Comparison of ENCODE assay signal across 2 cellular contexts in the genomic region with DNA sequence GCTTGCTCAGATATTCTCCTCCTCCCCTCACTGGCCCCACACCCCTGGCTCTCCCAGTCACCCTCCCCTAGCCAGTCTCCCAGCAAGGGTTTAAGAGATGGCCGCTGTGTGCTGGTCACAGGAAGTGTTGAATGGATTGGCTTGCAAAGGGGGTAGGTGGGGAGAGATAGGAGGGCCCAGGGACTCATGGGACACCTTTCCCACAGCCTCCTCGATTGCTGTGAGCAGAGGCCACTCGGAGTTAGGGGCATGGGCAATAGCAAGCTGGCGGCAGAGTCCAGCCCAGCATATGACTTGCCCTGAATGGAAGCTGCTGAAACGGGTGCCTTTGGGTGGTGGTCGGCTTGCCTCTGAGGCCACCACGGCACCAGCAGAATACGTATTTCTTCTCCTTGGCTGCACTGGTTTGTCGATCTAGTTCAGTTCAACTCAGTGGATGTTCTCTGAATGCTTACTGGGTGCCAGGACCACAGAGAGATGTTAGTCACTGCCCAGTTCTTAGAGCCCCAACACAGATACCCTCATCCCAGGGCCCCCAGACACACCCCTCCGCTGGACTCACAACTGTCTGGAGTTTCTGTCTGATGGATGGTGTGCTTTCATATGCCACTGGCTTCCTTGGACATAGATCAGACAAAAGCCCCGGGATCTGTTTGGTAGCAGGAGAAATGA.
TF ChIP-seq lines count a peak whose summit lies in the region.

No MANE protein-coding gene starts in this region.

TF ChIP-seq in HepG2, 621 proteins besides CTCF, POLR2A, EP300 and RAD21 (continues in another document):
- TF ChIP-seq ZNF496 (CRISPR knock-in tag; IDR thresholded peaks at IDR 0.05; ENCODE audit: insufficient replicate concordance) (no peak), CENPT (CRISPR knock-in tag; IDR thresholded peaks at IDR 0.05; ENCODE audit: low read depth) (no peak), ZNF768 (CRISPR knock-in tag; IDR thresholded peaks at IDR 0.05) (no peak), JDP2 (CRISPR knock-in tag; IDR thresholded peaks at IDR 0.05; ENCODE audit: borderline replicate concordance) (no peak), ZNF670 (CRISPR knock-in tag; IDR thresholded peaks at IDR 0.05; ENCODE audit: borderline replicate concordance) (no peak), ZNF615 (CRISPR knock-in tag; IDR thresholded peaks at IDR 0.05; ENCODE audit: borderline replicate concordance) (no peak), KDM2A (CRISPR knock-in tag; IDR thresholded peaks at IDR 0.05; ENCODE audit: borderline replicate concordance, low read depth) (no peak), ARNT2 (CRISPR knock-in tag; IDR thresholded peaks at IDR 0.05; ENCODE audit: low read depth) (0 out of 2 replicates have a peak, but pooled peaks have one; percentile 43)
- TF ChIP-seq, protein P1, sequence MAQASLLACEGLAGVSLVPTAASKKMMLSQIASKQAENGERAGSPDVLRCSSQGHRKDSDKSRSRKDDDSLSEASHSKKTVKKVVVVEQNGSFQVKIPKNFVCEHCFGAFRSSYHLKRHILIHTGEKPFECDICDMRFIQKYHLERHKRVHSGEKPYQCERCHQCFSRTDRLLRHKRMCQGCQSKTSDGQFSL (CRISPR knock-in tag; IDR thresholded peaks at IDR 0.05): no peak
- TF ChIP-seq, protein P2, sequence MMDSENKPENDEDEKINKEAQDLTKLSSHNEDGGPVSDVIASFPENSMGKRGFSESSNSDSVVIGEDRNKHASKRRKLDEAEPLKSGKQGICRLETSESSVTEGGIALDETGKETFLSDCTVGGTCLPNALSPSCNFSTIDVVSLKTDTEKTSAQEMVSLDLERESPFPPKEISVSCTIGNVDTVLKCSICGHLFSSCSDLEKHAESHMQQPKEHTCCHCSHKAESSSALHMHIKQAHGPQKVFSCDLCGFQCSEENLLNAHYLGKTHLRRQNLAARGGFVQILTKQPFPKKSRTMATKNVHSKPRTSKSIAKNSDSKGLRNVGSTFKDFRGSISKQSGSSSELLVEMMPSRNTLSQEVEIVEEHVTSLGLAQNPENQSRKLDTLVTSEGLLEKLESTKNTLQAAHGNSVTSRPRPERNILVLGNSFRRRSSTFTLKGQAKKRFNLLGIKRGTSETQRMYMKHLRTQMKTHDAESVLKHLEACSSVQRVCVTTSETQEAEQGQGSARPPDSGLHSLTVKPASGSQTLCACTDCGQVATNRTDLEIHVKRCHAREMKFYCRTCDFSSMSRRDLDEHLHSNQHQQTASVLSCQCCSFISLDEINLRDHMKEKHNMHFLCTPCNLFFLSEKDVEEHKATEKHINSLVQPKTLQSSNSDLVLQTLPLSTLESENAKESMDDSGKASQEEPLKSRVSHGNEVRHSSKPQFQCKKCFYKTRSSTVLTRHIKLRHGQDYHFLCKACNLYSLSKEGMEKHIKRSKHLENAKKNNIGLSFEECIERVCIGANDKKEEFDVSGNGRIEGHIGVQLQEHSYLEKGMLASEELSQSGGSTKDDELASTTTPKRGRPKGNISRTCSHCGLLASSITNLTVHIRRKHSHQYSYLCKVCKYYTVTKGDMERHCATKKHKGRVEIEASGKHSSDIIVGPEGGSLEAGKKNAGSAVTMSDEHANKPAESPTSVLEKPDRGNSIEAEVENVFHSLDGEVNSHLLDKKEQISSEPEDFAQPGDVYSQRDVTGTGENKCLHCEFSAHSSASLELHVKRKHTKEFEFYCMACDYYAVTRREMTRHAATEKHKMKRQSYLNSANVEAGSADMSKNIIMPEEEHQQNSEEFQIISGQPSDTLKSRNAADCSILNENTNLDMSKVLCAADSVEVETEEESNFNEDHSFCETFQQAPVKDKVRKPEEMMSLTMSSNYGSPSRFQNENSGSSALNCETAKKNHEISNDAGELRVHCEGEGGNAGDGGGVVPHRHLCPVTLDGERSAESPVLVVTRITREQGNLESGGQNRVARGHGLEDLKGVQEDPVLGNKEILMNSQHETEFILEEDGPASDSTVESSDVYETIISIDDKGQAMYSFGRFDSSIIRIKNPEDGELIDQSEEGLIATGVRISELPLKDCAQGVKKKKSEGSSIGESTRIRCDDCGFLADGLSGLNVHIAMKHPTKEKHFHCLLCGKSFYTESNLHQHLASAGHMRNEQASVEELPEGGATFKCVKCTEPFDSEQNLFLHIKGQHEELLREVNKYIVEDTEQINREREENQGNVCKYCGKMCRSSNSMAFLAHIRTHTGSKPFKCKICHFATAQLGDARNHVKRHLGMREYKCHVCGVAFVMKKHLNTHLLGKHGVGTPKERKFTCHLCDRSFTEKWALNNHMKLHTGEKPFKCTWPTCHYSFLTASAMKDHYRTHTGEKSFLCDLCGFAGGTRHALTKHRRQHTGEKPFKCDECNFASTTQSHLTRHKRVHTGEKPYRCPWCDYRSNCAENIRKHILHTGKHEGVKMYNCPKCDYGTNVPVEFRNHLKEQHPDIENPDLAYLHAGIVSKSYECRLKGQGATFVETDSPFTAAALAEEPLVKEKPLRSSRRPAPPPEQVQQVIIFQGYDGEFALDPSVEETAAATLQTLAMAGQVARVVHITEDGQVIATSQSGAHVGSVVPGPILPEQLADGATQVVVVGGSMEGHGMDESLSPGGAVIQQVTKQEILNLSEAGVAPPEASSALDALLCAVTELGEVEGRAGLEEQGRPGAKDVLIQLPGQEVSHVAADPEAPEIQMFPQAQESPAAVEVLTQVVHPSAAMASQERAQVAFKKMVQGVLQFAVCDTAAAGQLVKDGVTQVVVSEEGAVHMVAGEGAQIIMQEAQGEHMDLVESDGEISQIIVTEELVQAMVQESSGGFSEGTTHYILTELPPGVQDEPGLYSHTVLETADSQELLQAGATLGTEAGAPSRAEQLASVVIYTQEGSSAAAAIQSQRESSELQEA (CRISPR knock-in tag; IDR thresholded peaks at IDR 0.05; ENCODE audit: not compliant biosample characterization): no peak
- TF ChIP-seq, protein P3, sequence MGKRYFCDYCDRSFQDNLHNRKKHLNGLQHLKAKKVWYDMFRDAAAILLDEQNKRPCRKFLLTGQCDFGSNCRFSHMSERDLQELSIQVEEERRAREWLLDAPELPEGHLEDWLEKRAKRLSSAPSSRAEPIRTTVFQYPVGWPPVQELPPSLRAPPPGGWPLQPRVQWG (CRISPR knock-in tag; IDR thresholded peaks at IDR 0.05; ENCODE audit: borderline replicate concordance, low read depth): no peak
- TF ChIP-seq, protein P4, sequence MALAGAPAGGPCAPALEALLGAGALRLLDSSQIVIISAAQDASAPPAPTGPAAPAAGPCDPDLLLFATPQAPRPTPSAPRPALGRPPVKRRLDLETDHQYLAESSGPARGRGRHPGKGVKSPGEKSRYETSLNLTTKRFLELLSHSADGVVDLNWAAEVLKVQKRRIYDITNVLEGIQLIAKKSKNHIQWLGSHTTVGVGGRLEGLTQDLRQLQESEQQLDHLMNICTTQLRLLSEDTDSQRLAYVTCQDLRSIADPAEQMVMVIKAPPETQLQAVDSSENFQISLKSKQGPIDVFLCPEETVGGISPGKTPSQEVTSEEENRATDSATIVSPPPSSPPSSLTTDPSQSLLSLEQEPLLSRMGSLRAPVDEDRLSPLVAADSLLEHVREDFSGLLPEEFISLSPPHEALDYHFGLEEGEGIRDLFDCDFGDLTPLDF (CRISPR knock-in tag; IDR thresholded peaks at IDR 0.05): no peak

TF ChIP-seq in SK-N-SH treated with all-trans-retinoic acid at 6 μM for 48 hours, 23 proteins besides CTCF, POLR2A, EP300 and RAD21:
- no peak for TF ChIP-seq TCF4 (CRISPR knock-in tag; IDR thresholded peaks at IDR 0.05; ENCODE audit: borderline replicate concordance)
- TF ChIP-seq BACH2 (CRISPR knock-in tag; IDR thresholded peaks at IDR 0.05; ENCODE audit: borderline replicate concordance): no peak
- no peak for TF ChIP-seq ZFP30 (CRISPR knock-in tag; IDR thresholded peaks at IDR 0.05)
- TF ChIP-seq PPARA (CRISPR knock-in tag; IDR thresholded peaks at IDR 0.05; ENCODE audit: borderline replicate concordance): no peak
- TF ChIP-seq OSR1 (CRISPR knock-in tag; IDR thresholded peaks at IDR 0.05): no peak
- no peak for TF ChIP-seq ZNF565 (CRISPR knock-in tag; conservative IDR thresholded peaks at IDR 0.05; ENCODE audit: low read depth)
- no peak for TF ChIP-seq ZNF8 (CRISPR knock-in tag; IDR thresholded peaks at IDR 0.05)
- TF ChIP-seq ZNF70 (CRISPR knock-in tag; IDR thresholded peaks at IDR 0.05): no peak
- TF ChIP-seq ARNTL (CRISPR knock-in tag; IDR thresholded peaks at IDR 0.05; ENCODE audit: borderline replicate concordance, low read depth): no peak
- no peak for TF ChIP-seq ZC3H10 (CRISPR knock-in tag; IDR thresholded peaks at IDR 0.05)
- TF ChIP-seq, protein P5, sequence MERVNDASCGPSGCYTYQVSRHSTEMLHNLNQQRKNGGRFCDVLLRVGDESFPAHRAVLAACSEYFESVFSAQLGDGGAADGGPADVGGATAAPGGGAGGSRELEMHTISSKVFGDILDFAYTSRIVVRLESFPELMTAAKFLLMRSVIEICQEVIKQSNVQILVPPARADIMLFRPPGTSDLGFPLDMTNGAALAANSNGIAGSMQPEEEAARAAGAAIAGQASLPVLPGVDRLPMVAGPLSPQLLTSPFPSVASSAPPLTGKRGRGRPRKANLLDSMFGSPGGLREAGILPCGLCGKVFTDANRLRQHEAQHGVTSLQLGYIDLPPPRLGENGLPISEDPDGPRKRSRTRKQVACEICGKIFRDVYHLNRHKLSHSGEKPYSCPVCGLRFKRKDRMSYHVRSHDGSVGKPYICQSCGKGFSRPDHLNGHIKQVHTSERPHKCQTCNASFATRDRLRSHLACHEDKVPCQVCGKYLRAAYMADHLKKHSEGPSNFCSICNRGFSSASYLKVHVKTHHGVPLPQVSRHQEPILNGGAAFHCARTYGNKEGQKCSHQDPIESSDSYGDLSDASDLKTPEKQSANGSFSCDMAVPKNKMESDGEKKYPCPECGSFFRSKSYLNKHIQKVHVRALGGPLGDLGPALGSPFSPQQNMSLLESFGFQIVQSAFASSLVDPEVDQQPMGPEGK (CRISPR knock-in tag; IDR thresholded peaks at IDR 0.05; ENCODE audit: borderline replicate concordance): no peak
- no peak for TF ChIP-seq ZFP3 (CRISPR knock-in tag; IDR thresholded peaks at IDR 0.05)
- TF ChIP-seq, protein P6, sequence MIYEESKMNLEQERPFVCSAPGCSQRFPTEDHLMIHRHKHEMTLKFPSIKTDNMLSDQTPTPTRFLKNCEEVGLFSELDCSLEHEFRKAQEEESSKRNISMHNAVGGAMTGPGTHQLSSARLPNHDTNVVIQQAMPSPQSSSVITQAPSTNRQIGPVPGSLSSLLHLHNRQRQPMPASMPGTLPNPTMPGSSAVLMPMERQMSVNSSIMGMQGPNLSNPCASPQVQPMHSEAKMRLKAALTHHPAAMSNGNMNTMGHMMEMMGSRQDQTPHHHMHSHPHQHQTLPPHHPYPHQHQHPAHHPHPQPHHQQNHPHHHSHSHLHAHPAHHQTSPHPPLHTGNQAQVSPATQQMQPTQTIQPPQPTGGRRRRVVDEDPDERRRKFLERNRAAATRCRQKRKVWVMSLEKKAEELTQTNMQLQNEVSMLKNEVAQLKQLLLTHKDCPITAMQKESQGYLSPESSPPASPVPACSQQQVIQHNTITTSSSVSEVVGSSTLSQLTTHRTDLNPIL (CRISPR knock-in tag; IDR thresholded peaks at IDR 0.05; ENCODE audit: low read depth): no peak
- TF ChIP-seq ISL1 (CRISPR knock-in tag; IDR thresholded peaks at IDR 0.05): no peak
- TF ChIP-seq GLIS3 (CRISPR knock-in tag; IDR thresholded peaks at IDR 0.05): no peak
- TF ChIP-seq TOX (CRISPR knock-in tag; IDR thresholded peaks at IDR 0.05; ENCODE audit: borderline replicate concordance): no peak
- no peak for TF ChIP-seq CSDC2 (CRISPR knock-in tag; IDR thresholded peaks at IDR 0.05)
- TF ChIP-seq, protein P7, sequence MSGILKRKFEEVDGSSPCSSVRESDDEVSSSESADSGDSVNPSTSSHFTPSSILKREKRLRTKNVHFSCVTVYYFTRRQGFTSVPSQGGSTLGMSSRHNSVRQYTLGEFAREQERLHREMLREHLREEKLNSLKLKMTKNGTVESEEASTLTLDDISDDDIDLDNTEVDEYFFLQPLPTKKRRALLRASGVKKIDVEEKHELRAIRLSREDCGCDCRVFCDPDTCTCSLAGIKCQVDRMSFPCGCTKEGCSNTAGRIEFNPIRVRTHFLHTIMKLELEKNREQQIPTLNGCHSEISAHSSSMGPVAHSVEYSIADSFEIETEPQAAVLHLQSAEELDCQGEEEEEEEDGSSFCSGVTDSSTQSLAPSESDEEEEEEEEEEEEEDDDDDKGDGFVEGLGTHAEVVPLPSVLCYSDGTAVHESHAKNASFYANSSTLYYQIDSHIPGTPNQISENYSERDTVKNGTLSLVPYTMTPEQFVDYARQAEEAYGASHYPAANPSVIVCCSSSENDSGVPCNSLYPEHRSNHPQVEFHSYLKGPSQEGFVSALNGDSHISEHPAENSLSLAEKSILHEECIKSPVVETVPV (CRISPR knock-in tag; IDR thresholded peaks at IDR 0.05): no peak
- TF ChIP-seq RARB (CRISPR knock-in tag; IDR thresholded peaks at IDR 0.05): no peak
- TF ChIP-seq ESRRG (CRISPR knock-in tag; IDR thresholded peaks at IDR 0.05): no peak
